In genomic region chr6:13813621-13814175, GRCh38 we compare ENCODE assay signal across 1 cellular context.
A peak's percentile ranks its signal among the peaks of the same experiment; 100 is the strongest.
TF ChIP-seq lines count a peak whose summit lies in the region.

No MANE protein-coding gene starts in this region.

TF ChIP-seq in K562, 482 proteins besides CTCF, POLR2A, EP300 and RAD21 (continued from another document and continues in another):
- no peak for TF ChIP-seq ZNF696 (CRISPR knock-in tag; conservative IDR thresholded peaks at IDR 0.05)
- peak; percentile 34; the same call in 1 of the 2 replicates for TF ChIP-seq HDAC2 (IDR thresholded peaks at IDR 0.05)
- peak; percentile 69; the same call in 1 of the 2 replicates for TF ChIP-seq CHD2 (IDR thresholded peaks at IDR 0.05; ENCODE audit: low read depth, low read length)
- TF ChIP-seq GATA2 (CRISPR knock-in tag; IDR thresholded peaks at IDR 0.05) = no peak
- TF ChIP-seq MTA1 (IDR thresholded peaks at IDR 0.05; ENCODE audit: borderline replicate concordance) = peak; percentile 20; the same call in 1 of the 2 replicates
- 0 out of 2 replicates have a peak, but pooled peaks have one; percentile 30 for TF ChIP-seq ZEB2 (IDR thresholded peaks at IDR 0.05)
- peak; percentile 75 for TF ChIP-seq EGR1 (conservative IDR thresholded peaks at IDR 0.05)
- no peak for TF ChIP-seq TGIF2 (CRISPR knock-in tag; IDR thresholded peaks at IDR 0.05)
- TF ChIP-seq NFIC (IDR thresholded peaks at IDR 0.05) = no peak; the same call in 1 of the 2 replicates
- TF ChIP-seq JUND (IDR thresholded peaks at IDR 0.05; ENCODE audit: borderline replicate concordance, low read depth, low read length) = peak; percentile 9; the same call in 1 of the 2 replicates
- TF ChIP-seq JUND (tag; IDR thresholded peaks at IDR 0.05; ENCODE audit: borderline replicate concordance, low read depth, low read length) = no peak
- no peak for TF ChIP-seq JUN (IDR thresholded peaks at IDR 0.05; ENCODE audit: borderline replicate concordance, low read depth, low read length)
- 0 out of 2 replicates have a peak, but pooled peaks have one; percentile 70 for TF ChIP-seq JUN (CRISPR knock-in tag; IDR thresholded peaks at IDR 0.05; ENCODE audit: borderline replicate concordance)
- no peak for TF ChIP-seq ZNF766 (CRISPR knock-in tag; conservative IDR thresholded peaks at IDR 0.05)
- 0 out of 2 replicates have a peak, but pooled peaks have one; percentile 54 for TF ChIP-seq ZNF431 (CRISPR knock-in tag; IDR thresholded peaks at IDR 0.05)
- no peak for TF ChIP-seq NR4A1 (CRISPR knock-in tag; IDR thresholded peaks at IDR 0.05)
- 0 out of 2 replicates have a peak, but pooled peaks have one; percentile 74 for TF ChIP-seq NR4A1 (tag; IDR thresholded peaks at IDR 0.05)
- 0 out of 2 replicates have a peak, but pooled peaks have one; percentile 51 for TF ChIP-seq MECOM (CRISPR knock-in tag; IDR thresholded peaks at IDR 0.05)
- TF ChIP-seq CC2D1A (IDR thresholded peaks at IDR 0.05) = no peak
- TF ChIP-seq TFAP4 (CRISPR knock-in tag; IDR thresholded peaks at IDR 0.05; ENCODE audit: borderline replicate concordance) = peak; percentile 38; the same call in 1 of the 2 replicates
- TF ChIP-seq, protein P1, sequence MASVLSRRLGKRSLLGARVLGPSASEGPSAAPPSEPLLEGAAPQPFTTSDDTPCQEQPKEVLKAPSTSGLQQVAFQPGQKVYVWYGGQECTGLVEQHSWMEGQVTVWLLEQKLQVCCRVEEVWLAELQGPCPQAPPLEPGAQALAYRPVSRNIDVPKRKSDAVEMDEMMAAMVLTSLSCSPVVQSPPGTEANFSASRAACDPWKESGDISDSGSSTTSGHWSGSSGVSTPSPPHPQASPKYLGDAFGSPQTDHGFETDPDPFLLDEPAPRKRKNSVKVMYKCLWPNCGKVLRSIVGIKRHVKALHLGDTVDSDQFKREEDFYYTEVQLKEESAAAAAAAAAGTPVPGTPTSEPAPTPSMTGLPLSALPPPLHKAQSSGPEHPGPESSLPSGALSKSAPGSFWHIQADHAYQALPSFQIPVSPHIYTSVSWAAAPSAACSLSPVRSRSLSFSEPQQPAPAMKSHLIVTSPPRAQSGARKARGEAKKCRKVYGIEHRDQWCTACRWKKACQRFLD (CRISPR knock-in tag; IDR thresholded peaks at IDR 0.05) = no peak
- 0 out of 2 replicates have a peak, but pooled peaks have one; percentile 4 for TF ChIP-seq NFE2 (IDR thresholded peaks at IDR 0.05; ENCODE audit: low read depth)
- TF ChIP-seq PHTF2 (CRISPR knock-in tag; IDR thresholded peaks at IDR 0.05) = no peak
- TF ChIP-seq HOMEZ (CRISPR knock-in tag; IDR thresholded peaks at IDR 0.05) = no peak
- no peak for TF ChIP-seq TAF9B (IDR thresholded peaks at IDR 0.05; ENCODE audit: partially characterized antibody)
- no peak for TF ChIP-seq POLR3A (IDR thresholded peaks at IDR 0.05; ENCODE audit: borderline replicate concordance, extremely low read depth, insufficient read depth, insufficient read length)
- peak in 1 of 2 experiments; percentile 72; a peak in 2 of 4 replicates for TF ChIP-seq HDAC1 (IDR thresholded peaks at IDR 0.05)
- peak; percentile 64 to 76; a peak in 2 of 4 replicates for TF ChIP-seq SIN3A (IDR thresholded peaks at IDR 0.05; ENCODE audit: borderline replicate concordance in 2 of 2, control insufficient read depth in 1 of 2, low read depth in 2 of 2, low read length in 2 of 2)
- TF ChIP-seq TEAD1 (CRISPR knock-in tag; IDR thresholded peaks at IDR 0.05) = peak in 1 of 2 experiments; percentile 81; a peak in 1 of 4 replicates
- peak; percentile 95 for TF ChIP-seq FOXP1 (CRISPR knock-in tag; IDR thresholded peaks at IDR 0.05)
- TF ChIP-seq ZBTB26 (CRISPR knock-in tag; IDR thresholded peaks at IDR 0.05) = no peak
- TF ChIP-seq ATF6 (CRISPR knock-in tag; IDR thresholded peaks at IDR 0.05) = 0 out of 2 replicates have a peak, but pooled peaks have one; percentile 18
- TF ChIP-seq MLLT1 (IDR thresholded peaks at IDR 0.05) = 0 out of 4 replicates have a peak, but pooled peaks of 1 of the 2 experiments have one; percentile 38
- TF ChIP-seq ZNF785 (CRISPR knock-in tag; IDR thresholded peaks at IDR 0.05) = no peak
- no peak for TF ChIP-seq BRD9 (IDR thresholded peaks at IDR 0.05; ENCODE audit: low read depth, partially characterized antibody)
- TF ChIP-seq, protein P2, sequence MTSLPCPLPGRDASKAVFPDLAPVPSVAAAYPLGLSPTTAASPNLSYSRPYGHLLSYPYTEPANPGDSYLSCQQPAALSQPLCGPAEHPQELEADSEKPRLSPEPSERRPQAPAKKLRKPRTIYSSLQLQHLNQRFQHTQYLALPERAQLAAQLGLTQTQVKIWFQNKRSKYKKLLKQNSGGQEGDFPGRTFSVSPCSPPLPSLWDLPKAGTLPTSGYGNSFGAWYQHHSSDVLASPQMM (CRISPR knock-in tag; IDR thresholded peaks at IDR 0.05) = no peak
- TF ChIP-seq FUS (optimal IDR thresholded peaks at IDR 0.05; ENCODE audit: low read depth, low read length) = peak; percentile 90
- TF ChIP-seq, protein P3, sequence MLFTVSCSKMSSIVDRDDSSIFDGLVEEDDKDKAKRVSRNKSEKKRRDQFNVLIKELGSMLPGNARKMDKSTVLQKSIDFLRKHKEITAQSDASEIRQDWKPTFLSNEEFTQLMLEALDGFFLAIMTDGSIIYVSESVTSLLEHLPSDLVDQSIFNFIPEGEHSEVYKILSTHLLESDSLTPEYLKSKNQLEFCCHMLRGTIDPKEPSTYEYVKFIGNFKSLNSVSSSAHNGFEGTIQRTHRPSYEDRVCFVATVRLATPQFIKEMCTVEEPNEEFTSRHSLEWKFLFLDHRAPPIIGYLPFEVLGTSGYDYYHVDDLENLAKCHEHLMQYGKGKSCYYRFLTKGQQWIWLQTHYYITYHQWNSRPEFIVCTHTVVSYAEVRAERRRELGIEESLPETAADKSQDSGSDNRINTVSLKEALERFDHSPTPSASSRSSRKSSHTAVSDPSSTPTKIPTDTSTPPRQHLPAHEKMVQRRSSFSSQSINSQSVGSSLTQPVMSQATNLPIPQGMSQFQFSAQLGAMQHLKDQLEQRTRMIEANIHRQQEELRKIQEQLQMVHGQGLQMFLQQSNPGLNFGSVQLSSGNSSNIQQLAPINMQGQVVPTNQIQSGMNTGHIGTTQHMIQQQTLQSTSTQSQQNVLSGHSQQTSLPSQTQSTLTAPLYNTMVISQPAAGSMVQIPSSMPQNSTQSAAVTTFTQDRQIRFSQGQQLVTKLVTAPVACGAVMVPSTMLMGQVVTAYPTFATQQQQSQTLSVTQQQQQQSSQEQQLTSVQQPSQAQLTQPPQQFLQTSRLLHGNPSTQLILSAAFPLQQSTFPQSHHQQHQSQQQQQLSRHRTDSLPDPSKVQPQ (CRISPR knock-in tag; IDR thresholded peaks at IDR 0.05; ENCODE audit: borderline replicate concordance) = no peak
- 0 out of 2 replicates have a peak, but pooled peaks have one; percentile 3 for TF ChIP-seq TAL1 (IDR thresholded peaks at IDR 0.05)
- TF ChIP-seq ZNF609 (CRISPR knock-in tag; IDR thresholded peaks at IDR 0.05; ENCODE audit: borderline replicate concordance) = no peak
- TF ChIP-seq, protein P4, sequence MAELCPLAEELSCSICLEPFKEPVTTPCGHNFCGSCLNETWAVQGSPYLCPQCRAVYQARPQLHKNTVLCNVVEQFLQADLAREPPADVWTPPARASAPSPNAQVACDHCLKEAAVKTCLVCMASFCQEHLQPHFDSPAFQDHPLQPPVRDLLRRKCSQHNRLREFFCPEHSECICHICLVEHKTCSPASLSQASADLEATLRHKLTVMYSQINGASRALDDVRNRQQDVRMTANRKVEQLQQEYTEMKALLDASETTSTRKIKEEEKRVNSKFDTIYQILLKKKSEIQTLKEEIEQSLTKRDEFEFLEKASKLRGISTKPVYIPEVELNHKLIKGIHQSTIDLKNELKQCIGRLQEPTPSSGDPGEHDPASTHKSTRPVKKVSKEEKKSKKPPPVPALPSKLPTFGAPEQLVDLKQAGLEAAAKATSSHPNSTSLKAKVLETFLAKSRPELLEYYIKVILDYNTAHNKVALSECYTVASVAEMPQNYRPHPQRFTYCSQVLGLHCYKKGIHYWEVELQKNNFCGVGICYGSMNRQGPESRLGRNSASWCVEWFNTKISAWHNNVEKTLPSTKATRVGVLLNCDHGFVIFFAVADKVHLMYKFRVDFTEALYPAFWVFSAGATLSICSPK (IDR thresholded peaks at IDR 0.05; ENCODE audit: borderline replicate concordance) = 0 out of 2 replicates have a peak, but pooled peaks have one; percentile 65
- no peak for TF ChIP-seq BRCA1 (IDR thresholded peaks at IDR 0.05)
- TF ChIP-seq BRCA1 (CRISPR knock-in tag; IDR thresholded peaks at IDR 0.05) = no peak
- no peak for TF ChIP-seq ZC3H8 (IDR thresholded peaks at IDR 0.05)
- no peak for TF ChIP-seq ADNP (tag; IDR thresholded peaks at IDR 0.05)
- TF ChIP-seq FOXK1 (CRISPR knock-in tag; IDR thresholded peaks at IDR 0.05; ENCODE audit: borderline replicate concordance) = 0 out of 2 replicates have a peak, but pooled peaks have one; percentile 39
- TF ChIP-seq E2F3 (CRISPR knock-in tag; IDR thresholded peaks at IDR 0.05) = no peak
